In genomic region chr17:63946440-63947363, GRCh38 we compare ENCODE assay signal across 8 cellular contexts. TPM values are rescaled to one million over a fixed set of nuclear protein-coding genes. Genes with fewer than 3 reads are reported as not detected.
DNase-seq lines count a peak whose midpoint lies in the region; ATAC-seq and TF ChIP-seq lines count a peak whose summit lies in the region.

No MANE protein-coding gene starts in this region.

- H3K4me1 ChIP-seq in esophagus muscularis mucosa (no peaks in the 10 kb centered on the region), uterus (no peaks in the 10 kb centered on the region)

- TF ChIP-seq CTCF in esophagus muscularis mucosa (IDR thresholded peaks at IDR 0.05) (peak; percentile 49 to 80 (median 63)), neural cell (IDR thresholded peaks at IDR 0.05; ENCODE audit: poor library complexity, severe bottlenecking) (peak; percentile 22), uterus (IDR thresholded peaks at IDR 0.05) (peak; percentile 38 to 56 (median 50))

- H4K20me1 ChIP-seq in neural cell (ENCODE audit: insufficient read depth): no peaks in the 10 kb centered on the region

- H2AFZ ChIP-seq in neural cell (ENCODE audit: low read depth, low read length): no peak overlapping the region

- DNase-seq in NCI-H1417 (lab: John Stamatoyannopoulos, UW): peak; percentile 9 to 37 (median 35)
- no peak for DNase-seq in NCI-H1417 treated with DMSO at 0.1 percent for 48 hours (lab: John Stamatoyannopoulos, UW)
- DNase-seq in NOMO-1 treated with DMSO at 0.1 percent for 48 hours (lab: John Stamatoyannopoulos, UW; ENCODE audit: unreplicated experiment): peak; percentile 63
- peak; percentile 41 for DNase-seq in activated T-cell treated with anti-CD3 and anti-CD28 coated beads for 24 hours (ENCODE audit: low read depth)
- no peak for DNase-seq in esophagus muscularis mucosa (ENCODE audit: extremely low spot score)
- no peak for DNase-seq in uterus

- H3K27me3 ChIP-seq in esophagus muscularis mucosa: peaks cover 0 to 44% (median 0%) of the 10 kb centered on the region in 4 donors
- no peaks in the 10 kb centered on the region for H3K27me3 ChIP-seq in neural cell (ENCODE audit: insufficient read depth, low read depth, low read length)
- H3K27me3 ChIP-seq in uterus: no peaks in the 10 kb centered on the region

- intact Hi-C loops in esophagus muscularis mucosa (cut with DNase I) (no loop called here), uterus (cut with DNase I; ENCODE audit: low total_unique reads) (no loop called here)

- H3K4me2 ChIP-seq in neural cell (ENCODE audit: low read length): no peak overlapping the region

- no peaks in the 10 kb centered on the region for H3K9me3 ChIP-seq in esophagus muscularis mucosa
- H3K9me3 ChIP-seq in neural cell (ENCODE audit: low read length): peaks cover 2% of the 10 kb centered on the region
- H3K9me3 ChIP-seq in uterus: no peaks in the 10 kb centered on the region

- no peak for TF ChIP-seq RAD21 in neural cell (conservative IDR thresholded peaks at IDR 0.05)

- no peaks in the 10 kb centered on the region for H3F3A ChIP-seq in neural cell (ENCODE audit: insufficient read depth, low read length, poor library complexity, severe bottlenecking)

- TF ChIP-seq EP300 in esophagus muscularis mucosa (IDR thresholded peaks at IDR 0.05): no peak
- no peak for TF ChIP-seq EP300 in neural cell (conservative IDR thresholded peaks at IDR 0.05; ENCODE audit: poor library complexity, severe bottlenecking)

- no peak overlapping the region for H3K4me3 ChIP-seq in esophagus muscularis mucosa
- H3K4me3 ChIP-seq in neural cell (ENCODE audit: low read length): no peak overlapping the region
- H3K4me3 ChIP-seq in uterus: no peak overlapping the region

- H3K9ac ChIP-seq in neural cell (ENCODE audit: low read length): no peak overlapping the region

- no peaks in the 10 kb centered on the region for H3K79me2 ChIP-seq in neural cell (replicated peaks; ENCODE audit: insufficient read depth, low read length)

- H3K9me2 ChIP-seq in neural cell (ENCODE audit: insufficient read depth, low read length): no peaks in the 10 kb centered on the region

- no peak overlapping the region for H3K27ac ChIP-seq in esophagus muscularis mucosa (replicated peaks in 1 of 4)
- no peak overlapping the region for H3K27ac ChIP-seq in neural cell (ENCODE audit: low read length)
- H3K27ac ChIP-seq in uterus: no peak overlapping the region

- H3K36me3 ChIP-seq in esophagus muscularis mucosa: no peaks in the 10 kb centered on the region
- H3K36me3 ChIP-seq in neural cell (ENCODE audit: insufficient read depth, low read length): no peaks in the 10 kb centered on the region
- H3K36me3 ChIP-seq in uterus: no peaks in the 10 kb centered on the region

- WGBS in esophagus muscularis mucosa: 62% methylated on average over 7 of the region's 20 CpGs

- no peak for TF ChIP-seq POLR2A in esophagus muscularis mucosa (IDR thresholded peaks at IDR 0.05; ENCODE audit: low read depth)
- TF ChIP-seq POLR2A in uterus (IDR thresholded peaks at IDR 0.05): no peak

- ATAC-seq in HG02840 (IDR thresholded peaks at IDR 0.05; ENCODE audit: low FRiP score, unreplicated experiment): peak; percentile 60

TF ChIP-seq in neural cell, 6 proteins besides CTCF, POLR2A, EP300 and RAD21:
- TF ChIP-seq EZH2 (IDR thresholded peaks at IDR 0.05; ENCODE audit: borderline replicate concordance, insufficient read depth, low read length, poor library complexity, severe bottlenecking): no peak
- no peak for TF ChIP-seq MXI1 (conservative IDR thresholded peaks at IDR 0.05; ENCODE audit: poor library complexity, severe bottlenecking)
- TF ChIP-seq TAF1 (IDR thresholded peaks at IDR 0.05; ENCODE audit: low read depth): no peak
- no peak for TF ChIP-seq POLR2AphosphoS5 (IDR thresholded peaks at IDR 0.05)
- TF ChIP-seq SMC3 (conservative IDR thresholded peaks at IDR 0.05; ENCODE audit: poor library complexity): no peak
- no peak for TF ChIP-seq REST (IDR thresholded peaks at IDR 0.05; ENCODE audit: borderline replicate concordance)

RNA-seq across cellular contexts. Expression of gene CD79B, which starts 14.6 kb away (rescaled TPM):
- 1 to 10 TPM; 2.1 to 6.1 (median 5.8) TPM for total RNA-seq in esophagus muscularis mucosa
- polyA plus RNA-seq in neural cell: not detected in 2 replicates
- polyA minus RNA-seq in neural cell: not detected in 2 replicates
- 10 to 100 TPM in 1 of 4 donors, 1 to 10 TPM in 2, under 1 TPM in 1; 0.29 to 13.4 (median 4.9) TPM for total RNA-seq in uterus

RNA-seq across cellular contexts. Expression of gene SCN4A, which starts 26.0 kb away (rescaled TPM):
- total RNA-seq in esophagus muscularis mucosa (under 1 TPM; under 0.01 to 0.71 (median 0.20) TPM), uterus (under 1 TPM in 2 of 4 donors, not detected in 2; 0.14 to 0.24 TPM)
- not detected in 2 replicates for polyA plus RNA-seq in neural cell
- polyA minus RNA-seq in neural cell: not detected in 2 replicates

RNA-seq across cellular contexts. Expression of gene GH1, which starts 28.1 kb away (rescaled TPM):
- total RNA-seq in esophagus muscularis mucosa (not detected), uterus (not detected)
- polyA plus RNA-seq in neural cell: not detected in 2 replicates
- polyA minus RNA-seq in neural cell: not detected in 2 replicates

RNA-seq across cellular contexts. Expression of gene CSHL1, which starts 35.6 kb away (rescaled TPM):
- total RNA-seq in esophagus muscularis mucosa (not detected), uterus (not detected)
- polyA plus RNA-seq in neural cell: not detected in 2 replicates
- not detected in 2 replicates for polyA minus RNA-seq in neural cell

RNA-seq across cellular contexts. Expression of gene CSH1, which starts 50.3 kb away (rescaled TPM):
- total RNA-seq in esophagus muscularis mucosa: not detected
- not detected in 2 replicates for polyA plus RNA-seq in neural cell
- not detected in 2 replicates for polyA minus RNA-seq in neural cell
- total RNA-seq in uterus: not detected

Comparison
In these comparisons a context has a peak if more than half of its experiments do, and no peak if none do; other contexts are left out.
1. DNase-seq: peak in NCI-H1417 (3 of 3), NOMO-1 treated with DMSO at 0.1 percent for 48 hours (single experiment) and activated T-cell treated with anti-CD3 and anti-CD28 coated beads for 24 hours (single experiment); none in NCI-H1417 treated with DMSO at 0.1 percent for 48 hours (single experiment), esophagus muscularis mucosa (single experiment) and uterus (0 of 2).
2. Peak in every context shown above with its lines, with median percentiles within 50 percentile points of each other: CTCF ChIP-seq.